In the genomic region with DNA sequence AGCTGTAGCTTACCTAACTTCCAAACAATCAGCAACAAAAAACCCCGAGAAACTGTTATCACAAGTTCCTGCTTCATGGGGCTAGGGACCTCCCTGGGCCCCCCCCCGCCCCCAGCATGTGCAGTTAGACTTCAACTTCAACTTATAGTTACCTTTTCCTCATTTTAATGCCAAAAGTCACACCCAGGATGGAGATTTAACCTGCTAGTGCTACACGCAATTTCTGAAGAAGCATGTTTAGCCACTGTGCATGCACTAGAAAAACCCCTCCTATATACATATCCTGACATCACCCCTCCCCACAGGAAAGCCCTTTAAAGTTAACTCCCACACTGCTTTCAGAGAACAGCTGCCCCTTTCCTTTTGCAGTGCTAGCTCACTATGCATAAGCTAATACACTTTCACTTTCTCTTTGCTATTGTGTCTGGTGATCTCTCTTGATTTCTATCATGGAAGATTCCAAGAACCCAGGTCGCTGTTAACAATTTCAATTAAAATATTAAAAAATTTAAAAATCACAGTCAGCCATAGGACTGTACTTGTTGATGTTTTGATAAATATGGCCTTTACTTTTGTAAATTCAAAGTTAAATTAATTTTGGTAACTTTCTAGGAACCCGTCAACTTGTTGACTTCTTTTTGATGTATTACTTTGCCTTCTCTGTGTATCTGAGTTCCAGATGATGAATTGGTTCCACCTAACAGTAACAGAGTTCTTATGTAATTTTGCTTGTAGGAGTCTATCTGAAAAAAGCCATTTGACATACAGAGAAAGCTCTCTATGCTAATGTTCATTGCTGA, we compare ENCODE assay signal across 8 cellular contexts.
DNase-seq lines count a peak whose midpoint lies in the region; ATAC-seq and TF ChIP-seq lines count a peak whose summit lies in the region.

No MANE protein-coding gene starts in this region.

- ATAC-seq in Right ventricle myocardium superior (ENCODE audit: poor library complexity): peak; percentile 32
- ATAC-seq in HG03108 (IDR thresholded peaks at IDR 0.05; ENCODE audit: unreplicated experiment): peak; percentile 95

- H3K27ac Mint-ChIP-seq in type B pancreatic cell: peak overlapping the region; percentile 75

- H3K4me3 Mint-ChIP-seq in type B pancreatic cell: peak overlapping the region; percentile 4

- H4K20me1 ChIP-seq in SU-DHL-6 (ENCODE audit: low read depth, low read length): no peaks in the 10 kb centered on the region

- TF ChIP-seq CTCF in SU-DHL-6 (IDR thresholded peaks at IDR 0.05; ENCODE audit: insufficient read depth, low read length, poor library complexity, severe bottlenecking) (no peak), type B pancreatic cell (conservative IDR thresholded peaks at IDR 0.05) (no peak)

- no peaks in the 10 kb centered on the region for H3F3A ChIP-seq in SU-DHL-6 (ENCODE audit: insufficient read depth)

- DNase-seq in Right ventricle myocardium superior (no peak), cardiac septum (ENCODE audit: low spot score) (no peak), caudate nucleus (lab: John Stamatoyannopoulos, UW) (no peak), type B pancreatic cell (ENCODE audit: extremely low spot score, unreplicated experiment) (no peak), MG63 (no peak)

- peaks cover 13% of the 10 kb centered on the region; the same call in 1 of the 2 replicates for H3K36me3 ChIP-seq in SU-DHL-6 (ENCODE audit: low read length)
- H3K36me3 ChIP-seq in mucosa of rectum (ENCODE audit: control insufficient read depth in 2 of 2, insufficient read depth in 2 of 2, low read length in 2 of 2): peaks cover 29 to 34% of the 10 kb centered on the region in 2 donors
- peaks cover 63% of the 10 kb centered on the region for H3K36me3 ChIP-seq in MG63

- H3K36me3 Mint-ChIP-seq in type B pancreatic cell: peaks cover 19% of the 10 kb centered on the region

- H3K27me3 ChIP-seq in SU-DHL-6 (ENCODE audit: low read length): no peaks in the 10 kb centered on the region
- H3K27me3 ChIP-seq in mucosa of rectum (ENCODE audit: control insufficient read depth in 2 of 2, insufficient read depth in 2 of 2, low read length in 2 of 2): no peaks in the 10 kb centered on the region
- H3K27me3 ChIP-seq in MG63: no peaks in the 10 kb centered on the region

- no peak overlapping the region for H3K4me3 ChIP-seq in SU-DHL-6 (ENCODE audit: insufficient read depth, low read length, poor library complexity, severe bottlenecking)
- peak overlapping the region; percentile 26 to 42 for H3K4me3 ChIP-seq in mucosa of rectum (ENCODE audit: low read length in 2 of 2)
- no peak overlapping the region for H3K4me3 ChIP-seq in MG63

- H3K9me3 Mint-ChIP-seq in type B pancreatic cell: no peaks in the 10 kb centered on the region

- H3K27ac ChIP-seq in SU-DHL-6 (ENCODE audit: low read depth, low read length): no peak overlapping the region
- H3K27ac ChIP-seq in caudate nucleus (ENCODE audit: low read depth, low read length): peak overlapping the region; percentile 38
- peak overlapping the region; percentile 10 to 29 for H3K27ac ChIP-seq in mucosa of rectum (ENCODE audit: low read depth in 2 of 2, low read length in 2 of 2)

- H3K9me2 ChIP-seq in SU-DHL-6 (replicated peaks; ENCODE audit: insufficient read depth, low read length): no peaks in the 10 kb centered on the region

- peaks cover 8% of the 10 kb centered on the region for H3K4me1 Mint-ChIP-seq in type B pancreatic cell (ENCODE audit: unreplicated experiment)

- H3K9me3 ChIP-seq in SU-DHL-6 (ENCODE audit: insufficient read depth, low read length) (no peaks in the 10 kb centered on the region), mucosa of rectum (ENCODE audit: control insufficient read depth in 2 of 2, low read length in 2 of 2) (no peaks in the 10 kb centered on the region), MG63 (no peaks in the 10 kb centered on the region)

- H3K79me2 ChIP-seq in SU-DHL-6 (ENCODE audit: insufficient read depth, low read length): no peaks in the 10 kb centered on the region

- no peak overlapping the region for H3K9ac ChIP-seq in SU-DHL-6 (ENCODE audit: low read length)
- H3K9ac ChIP-seq in mucosa of rectum (ENCODE audit: low read depth in 1 of 2, low read length in 2 of 2): peak overlapping the region; percentile 15 to 31

- intact Hi-C loops in Right ventricle myocardium superior (cut with DNase I) (no loop called here), cardiac septum (cut with DNase I) (no loop called here)

- no peaks in the 10 kb centered on the region for H3K27me3 Mint-ChIP-seq in type B pancreatic cell

- H3K4me1 ChIP-seq in mucosa of rectum (ENCODE audit: control insufficient read depth in 2 of 2, insufficient read depth in 2 of 2, low read length in 2 of 2): peaks cover 0 to 18% of the 10 kb centered on the region in 2 donors

- H2AFZ ChIP-seq in SU-DHL-6 (ENCODE audit: low read depth, low read length, severe bottlenecking): no peak overlapping the region

- peak overlapping the region; percentile 18 for H3K4me2 ChIP-seq in SU-DHL-6 (ENCODE audit: low read depth, low read length, poor library complexity, severe bottlenecking)

Comparison
In these comparisons a context has a peak if more than half of its experiments do, and no peak if none do; other contexts are left out.
1. H3K4me3 ChIP-seq: peak in mucosa of rectum (2 of 2); none in SU-DHL-6 (single experiment) and MG63 (single experiment).